Comparison of ENCODE assay signal across 20 cellular contexts in genomic region chr4:7782783-7783182, GRCh38.
DNase-seq lines count a peak whose midpoint lies in the region; ATAC-seq, FAIRE-seq and TF ChIP-seq lines count a peak whose summit lies in the region.
"Had no signal": no experiment of that assay in that cellular context is flagged by ENCODE, and none has a peak within 500 bp of the region (broad histone marks: within the 10 kb centered on the region; RNA-seq: fewer than 3 reads in every experiment).

No MANE protein-coding gene starts in this region.

- H3K27me3 ChIP-seq in GM12878 (replicated peaks in 1 of 2; ENCODE audit: control insufficient read depth in 2 of 2, insufficient read depth in 2 of 2, low read length in 1 of 2), result no peaks in the 10 kb centered on the region; a peak in 1 of 4 replicates
- no peaks in the 10 kb centered on the region for H3K27me3 ChIP-seq in sigmoid colon
- no peaks in the 10 kb centered on the region for H3K27me3 ChIP-seq in WERI-Rb-1 (ENCODE audit: insufficient read depth, low read depth, severe bottlenecking)
- H3K27me3 ChIP-seq: right lobe of liver had no signal

- no peak for TF ChIP-seq CTCF in GM13977 (IDR thresholded peaks at IDR 0.05; ENCODE audit: extremely low read depth, insufficient read depth, missing control alignments)
- no peak for TF ChIP-seq CTCF in GM12878 (IDR thresholded peaks at IDR 0.05 in 2 of 3, conservative IDR thresholded peaks at IDR 0.05 in 1 of 3; ENCODE audit: control insufficient read depth in 2 of 3, extremely low read depth in 1 of 3, insufficient read depth in 1 of 3, low read depth in 3 of 3, low read length in 3 of 3)
- TF ChIP-seq CTCF in sigmoid colon (IDR thresholded peaks at IDR 0.05), result no peak
- no peak for TF ChIP-seq CTCF in WERI-Rb-1 (IDR thresholded peaks at IDR 0.05; ENCODE audit: low read depth, low read length)

- no peak for TF ChIP-seq EP300 in GM12878 (IDR thresholded peaks at IDR 0.05; ENCODE audit: borderline replicate concordance in 1 of 2, control insufficient read depth in 1 of 2, low read depth in 2 of 2, low read length in 2 of 2)
- no peak for TF ChIP-seq EP300 in sigmoid colon (IDR thresholded peaks at IDR 0.05)

- WGBS in GM12878 (ENCODE audit: insufficient coverage, insufficient replicate concordance, low lambda C conversion rate, missing lambda C conversion rate), result 5% methylated on average over 8 of the region's 8 CpGs
- WGBS in sigmoid colon, 2 donors, result 70 to 71% methylated on average over 8 of the region's 8 CpGs

- no peak for TF ChIP-seq RAD21 in GM12878 (IDR thresholded peaks at IDR 0.05; ENCODE audit: insufficient read depth, low read depth, low read length)

- peaks cover 2% of the 10 kb centered on the region for H3K36me3 Mint-ChIP-seq in activated naive CD4-positive, alpha-beta T cell treated with anti-CD3 and anti-CD28 coated beads, Interleukin-2, amount 50 U/mL, for 24 hours
- H3K36me3 Mint-ChIP-seq in activated naive CD4-positive, alpha-beta T cell treated with anti-CD3 and anti-CD28 coated beads, Interleukin-2, amount 10 ng/mL, durations not matched to agents 7 days and 5 days, result peaks cover 18% of the 10 kb centered on the region

- no peak for ATAC-seq in GM12878
- no peak for ATAC-seq in HG03097 (IDR thresholded peaks at IDR 0.05; ENCODE audit: low FRiP score, unreplicated experiment)
- ATAC-seq: right lobe of liver, WTC11 had no signal

- no peak overlapping the region for H3K27ac ChIP-seq in GM12878 (ENCODE audit: control insufficient read depth, insufficient read depth)
- peak overlapping the region in 3 of 4 donors; percentile 2 to 58 (median 48) for H3K27ac ChIP-seq in sigmoid colon
- H3K27ac ChIP-seq in WERI-Rb-1, result no peak overlapping the region

- no peaks in the 10 kb centered on the region for H3K9me3 Mint-ChIP-seq in activated naive CD4-positive, alpha-beta T cell treated with anti-CD3 and anti-CD28 coated beads, Interleukin-2, amount 50 U/mL, for 24 hours
- H3K9me3 Mint-ChIP-seq in activated naive CD4-positive, alpha-beta T cell treated with anti-CD3 and anti-CD28 coated beads, Interleukin-2, amount 10 ng/mL, durations not matched to agents 7 days and 5 days, result no peaks in the 10 kb centered on the region
- H3K9me3 Mint-ChIP-seq: endodermal cell, WTC11 had no signal

- intact Hi-C loops in GM12878 (cut with micrococcal nuclease; ENCODE audit: unreplicated experiment) (no loop called here), sigmoid colon (cut with DNase I) (no loop called here)

- no TSS peak for BruUV-seq in GM12878 (replicated peaks; lab: Mats Ljungman, UMichigan)

- H3K4me3 Mint-ChIP-seq in activated naive CD4-positive, alpha-beta T cell treated with anti-CD3 and anti-CD28 coated beads, Interleukin-2, amount 50 U/mL, for 24 hours, result no peak overlapping the region
- H3K4me3 Mint-ChIP-seq in activated naive CD4-positive, alpha-beta T cell treated with anti-CD3 and anti-CD28 coated beads, Interleukin-2, amount 10 ng/mL, durations not matched to agents 7 days and 5 days, result no peak overlapping the region
- H3K4me3 Mint-ChIP-seq: endodermal cell, WTC11 had no signal

- DNase-seq in activated naive CD4-positive, alpha-beta T cell treated with anti-CD3 and anti-CD28 coated beads, Interleukin-2, amount 10 ng/mL, durations not matched to agents 7 days and 5 days, result no peak
- DNase-seq in GM13977 (ENCODE audit: low spot score), result peak; percentile 78
- no peak for DNase-seq in GM12878 (ENCODE audit: low read depth, low spot score)
- DNase-seq in sigmoid colon, result no peak
- no peak for DNase-seq in WERI-Rb-1
- DNase-seq in cerebellar cortex (ENCODE audit: low spot score), result no peak
- DNase-seq: activated naive CD4-positive, alpha-beta T cell treated with Interleukin-2 at 50 U/mL for 16 hours; COR-L47; endodermal cell; foreskin fibroblast; MV-4-11; NCI-H1930; NCI-H446 treated with DMSO at 0.1 percent for 48 hours; occipital lobe; stimulated activated CD4-positive, alpha-beta T cell treated with anti-CD3 and anti-CD28 coated beads, Interleukin-1b, Interleukin-23, amount 100 ng/mL, for 48 hours had no signal

- H3K4me1 ChIP-seq in GM12878 (ENCODE audit: control insufficient read depth, insufficient read depth, low read length) (peaks cover 21% of the 10 kb centered on the region), sigmoid colon (peaks cover 0 to 57% (median 45%) of the 10 kb centered on the region in 4 donors)
- H3K4me1 ChIP-seq: right lobe of liver had no signal

- SMC1A ChIA-PET in GM12878 (lab: Charles Lee; ENCODE audit: uncharacterized antibody, unreplicated experiment), result no interaction called here

- RAD21 ChIA-PET in GM12878 (lab: Charles Lee; ENCODE audit: unreplicated experiment), result no interaction called here

- in situ Hi-C loops in GM13977 (cut with MboI; ENCODE audit: low pct_unique_long_range_greater_than_20kb, low sequenced_read_pairs, unreplicated experiment) (no loop called here), GM12878 (cut with MboI) (no loop called here)

- peak overlapping the region; percentile 74 for H3K27ac Mint-ChIP-seq in activated naive CD4-positive, alpha-beta T cell treated with anti-CD3 and anti-CD28 coated beads, Interleukin-2, amount 50 U/mL, for 24 hours
- H3K27ac Mint-ChIP-seq in activated naive CD4-positive, alpha-beta T cell treated with anti-CD3 and anti-CD28 coated beads, Interleukin-2, amount 10 ng/mL, durations not matched to agents 7 days and 5 days, result no peak overlapping the region
- H3K27ac Mint-ChIP-seq: endodermal cell, WTC11 had no signal

- TF ChIP-seq POLR2A in GM12878 (IDR thresholded peaks at IDR 0.05; ENCODE audit: low read depth, low read length) (no peak), sigmoid colon (IDR thresholded peaks at IDR 0.05) (no peak)

- H3K9ac ChIP-seq in GM12878 (ENCODE audit: control insufficient read depth, insufficient read depth, low read length), result no peak overlapping the region

- no peak for FAIRE-seq in GM12878 (lab: Jason Lieb, UNC)
- FAIRE-seq: G401.6 had no signal

- H3K27me3 Mint-ChIP-seq in activated naive CD4-positive, alpha-beta T cell treated with anti-CD3 and anti-CD28 coated beads, Interleukin-2, amount 50 U/mL, for 24 hours, result no peaks in the 10 kb centered on the region
- H3K27me3 Mint-ChIP-seq in activated naive CD4-positive, alpha-beta T cell treated with anti-CD3 and anti-CD28 coated beads, Interleukin-2, amount 10 ng/mL, durations not matched to agents 7 days and 5 days, result no peaks in the 10 kb centered on the region

- POLR2A ChIA-PET in GM12878 (lab: Charles Lee), result no interaction called here

- H3K79me2 ChIP-seq in GM12878 (ENCODE audit: control insufficient read depth, insufficient read depth, low read length), result no peaks in the 10 kb centered on the region

- H2AFZ ChIP-seq in GM12878 (ENCODE audit: control insufficient read depth, low read depth, low read length), result no peak overlapping the region

- H3K4me3 ChIP-seq in GM12878, result no peak overlapping the region
- H3K4me3 ChIP-seq in sigmoid colon, result no peak overlapping the region
- no peak overlapping the region for H3K4me3 ChIP-seq in WERI-Rb-1 (ENCODE audit: low read depth, low read length)
- H3K4me3 ChIP-seq: right lobe of liver had no signal

- no peaks in the 10 kb centered on the region for H3K9me3 ChIP-seq in GM12878 (replicated peaks; ENCODE audit: control insufficient read depth, insufficient read depth, low read length)
- no peaks in the 10 kb centered on the region for H3K9me3 ChIP-seq in sigmoid colon
- no peaks in the 10 kb centered on the region for H3K9me3 ChIP-seq in WERI-Rb-1 (ENCODE audit: severe bottlenecking)
- H3K9me3 ChIP-seq: right lobe of liver had no signal

- H3K4me1 Mint-ChIP-seq in activated naive CD4-positive, alpha-beta T cell treated with anti-CD3 and anti-CD28 coated beads, Interleukin-2, amount 50 U/mL, for 24 hours, result peaks cover 53% of the 10 kb centered on the region
- H3K4me1 Mint-ChIP-seq in activated naive CD4-positive, alpha-beta T cell treated with anti-CD3 and anti-CD28 coated beads, Interleukin-2, amount 10 ng/mL, durations not matched to agents 7 days and 5 days, result peaks cover 41% of the 10 kb centered on the region
- H3K4me1 Mint-ChIP-seq: endodermal cell, WTC11 had no signal

- H3K36me3 ChIP-seq in GM12878 (ENCODE audit: control insufficient read depth in 2 of 2, insufficient read depth in 2 of 2, low read length in 1 of 2), result no peaks in the 10 kb centered on the region
- peaks cover 0 to 36% (median 8%) of the 10 kb centered on the region in 4 donors for H3K36me3 ChIP-seq in sigmoid colon
- peaks cover 16% of the 10 kb centered on the region for H3K36me3 ChIP-seq in WERI-Rb-1
- H3K36me3 ChIP-seq: right lobe of liver had no signal

- CTCF ChIA-PET in activated naive CD4-positive, alpha-beta T cell treated with anti-CD3 and anti-CD28 coated beads, Interleukin-2, amount 10 ng/mL, durations not matched to agents 7 days and 5 days (lab: Charles Lee), result interaction anchor here (0.6 to 1.8 kb wide), 3 partner anchors 12 to 50 kb away, joined by 3 to 4 read pairs (median 4); no protein-coding TSS in a partner anchor
- CTCF ChIA-PET in GM12878 (lab: Yijun Ruan, JAX), result interaction anchor here (1.2 to 1.6 kb wide), 2 partner anchors 19 to 22 kb away, joined by 3 to 4 read pairs; no protein-coding TSS in a partner anchor

- H3K4me2 ChIP-seq in GM12878 (ENCODE audit: control insufficient read depth, insufficient read depth), result peak overlapping the region; percentile 54

- H4K20me1 ChIP-seq in GM12878 (ENCODE audit: control insufficient read depth, insufficient read depth), result no peaks in the 10 kb centered on the region

TF ChIP-seq in GM12878, 131 proteins besides CTCF, POLR2A, EP300 and RAD21 (continues in another document):
- TF ChIP-seq POU2F2 (IDR thresholded peaks at IDR 0.05; ENCODE audit: borderline replicate concordance, low read depth, low read length) (no peak), HDGF (IDR thresholded peaks at IDR 0.05) (no peak), FOXM1 (IDR thresholded peaks at IDR 0.05; ENCODE audit: low read depth, low read length) (peak; percentile 81; the same call in 1 of the 2 replicates), SMAD5 (IDR thresholded peaks at IDR 0.05; ENCODE audit: low read depth) (no peak), ATF2 (IDR thresholded peaks at IDR 0.05; ENCODE audit: low read length) (peak; percentile 86), HDAC2 (IDR thresholded peaks at IDR 0.05) (no peak), CREM (IDR thresholded peaks at IDR 0.05; ENCODE audit: low read depth) (peak; percentile 67; the same call in 1 of the 2 replicates), MTA2 (IDR thresholded peaks at IDR 0.05; ENCODE audit: low read depth) (no peak), TCF7 (IDR thresholded peaks at IDR 0.05; ENCODE audit: borderline replicate concordance) (peak; percentile 57; the same call in 1 of the 2 replicates)

Comparison
In these comparisons a context has a peak if more than half of its experiments do, and no peak if none do; other contexts are left out.
1. H3K27ac ChIP-seq: peak in sigmoid colon (3 of 4); none in GM12878 (single experiment) and WERI-Rb-1 (single experiment).